1 cellular context compared by ENCODE assay signal in genomic region chr6:132005177-132005576, GRCh38.
TF ChIP-seq lines count a peak whose summit lies in the region.

No MANE protein-coding gene starts in this region.

TF ChIP-seq in GM23338, 12 proteins besides CTCF, POLR2A, EP300 and RAD21 (continued from another document):
- no peak for TF ChIP-seq JUNB (IDR thresholded peaks at IDR 0.05; ENCODE audit: unreplicated experiment)
- TF ChIP-seq ZNF331 (CRISPR knock-in tag; IDR thresholded peaks at IDR 0.05; ENCODE audit: low read depth) = no peak
- no peak for TF ChIP-seq POLR2AphosphoS5 (IDR thresholded peaks at IDR 0.05; ENCODE audit: low read depth)
- TF ChIP-seq EZH2phosphoT487 (IDR thresholded peaks at IDR 0.05; ENCODE audit: unreplicated experiment) = no peak
- TF ChIP-seq EZH2 (IDR thresholded peaks at IDR 0.05; ENCODE audit: low read depth, unreplicated experiment) = no peak
- TF ChIP-seq, protein P1, sequence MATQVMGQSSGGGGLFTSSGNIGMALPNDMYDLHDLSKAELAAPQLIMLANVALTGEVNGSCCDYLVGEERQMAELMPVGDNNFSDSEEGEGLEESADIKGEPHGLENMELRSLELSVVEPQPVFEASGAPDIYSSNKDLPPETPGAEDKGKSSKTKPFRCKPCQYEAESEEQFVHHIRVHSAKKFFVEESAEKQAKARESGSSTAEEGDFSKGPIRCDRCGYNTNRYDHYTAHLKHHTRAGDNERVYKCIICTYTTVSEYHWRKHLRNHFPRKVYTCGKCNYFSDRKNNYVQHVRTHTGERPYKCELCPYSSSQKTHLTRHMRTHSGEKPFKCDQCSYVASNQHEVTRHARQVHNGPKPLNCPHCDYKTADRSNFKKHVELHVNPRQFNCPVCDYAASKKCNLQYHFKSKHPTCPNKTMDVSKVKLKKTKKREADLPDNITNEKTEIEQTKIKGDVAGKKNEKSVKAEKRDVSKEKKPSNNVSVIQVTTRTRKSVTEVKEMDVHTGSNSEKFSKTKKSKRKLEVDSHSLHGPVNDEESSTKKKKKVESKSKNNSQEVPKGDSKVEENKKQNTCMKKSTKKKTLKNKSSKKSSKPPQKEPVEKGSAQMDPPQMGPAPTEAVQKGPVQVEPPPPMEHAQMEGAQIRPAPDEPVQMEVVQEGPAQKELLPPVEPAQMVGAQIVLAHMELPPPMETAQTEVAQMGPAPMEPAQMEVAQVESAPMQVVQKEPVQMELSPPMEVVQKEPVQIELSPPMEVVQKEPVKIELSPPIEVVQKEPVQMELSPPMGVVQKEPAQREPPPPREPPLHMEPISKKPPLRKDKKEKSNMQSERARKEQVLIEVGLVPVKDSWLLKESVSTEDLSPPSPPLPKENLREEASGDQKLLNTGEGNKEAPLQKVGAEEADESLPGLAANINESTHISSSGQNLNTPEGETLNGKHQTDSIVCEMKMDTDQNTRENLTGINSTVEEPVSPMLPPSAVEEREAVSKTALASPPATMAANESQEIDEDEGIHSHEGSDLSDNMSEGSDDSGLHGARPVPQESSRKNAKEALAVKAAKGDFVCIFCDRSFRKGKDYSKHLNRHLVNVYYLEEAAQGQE (IDR thresholded peaks at IDR 0.05; ENCODE audit: unreplicated experiment) = no peak
